In genomic region chr12:103475073-103475472, GRCh38 we compare ENCODE assay signal across 25 cellular contexts. TPM values are rescaled to one million over a fixed set of nuclear protein-coding genes. Genes with fewer than 3 reads are reported as not detected.
DNase-seq lines count a peak whose midpoint lies in the region; ATAC-seq, FAIRE-seq and TF ChIP-seq lines count a peak whose summit lies in the region.
"Had no signal": no experiment of that assay in that cellular context is flagged by ENCODE, and none has a peak within 500 bp of the region (broad histone marks: within the 10 kb centered on the region; RNA-seq: fewer than 3 reads in every experiment).

No MANE protein-coding gene starts in this region.

- H3K9ac ChIP-seq in endodermal cell (ENCODE audit: extremely low read depth, low read length, poor library complexity, severe bottlenecking), result no peak overlapping the region
- H3K9ac ChIP-seq in neural progenitor cell, result no peak overlapping the region
- H3K9ac ChIP-seq: BLaER1, GM23248 had no signal

- H3F3A ChIP-seq in neural progenitor cell (ENCODE audit: low read depth), result no peaks in the 10 kb centered on the region

- H3K79me2 ChIP-seq in neural progenitor cell (ENCODE audit: low read depth), result no peaks in the 10 kb centered on the region

- DNase-seq in GM19239 (ENCODE audit: insufficient read length, low spot score) (no peak), NCI-H146 (lab: John Stamatoyannopoulos, UW) (peak; percentile 79), endodermal cell (no peak), neural progenitor cell (ENCODE audit: low spot score) (no peak), D721Med (ENCODE audit: insufficient read length, low spot score) (no peak)
- no peak for DNase-seq in activated naive CD8-positive, alpha-beta T cell treated with anti-CD3 and anti-CD28 coated beads, Interleukin-2, amount 50 U/mL, for 24 hours
- DNase-seq: CD4-positive, CD25-positive, alpha-beta regulatory T cell; CD8-positive, alpha-beta memory T cell; DMS53; DMS79 treated with DMSO at 0.1 percent for 48 hours; GF-D8; GM23248; H9 had no signal

- H3K27me3 ChIP-seq in endodermal cell (ENCODE audit: control insufficient read depth, insufficient read depth, low read length, poor library complexity, severe bottlenecking), result no peaks in the 10 kb centered on the region
- no peaks in the 10 kb centered on the region for H3K27me3 ChIP-seq in neural progenitor cell
- H3K27me3 ChIP-seq: BLaER1 had no signal

- H3K27me3 Mint-ChIP-seq in endodermal cell (ENCODE audit: insufficient read depth) (peaks cover 2% of the 10 kb centered on the region), neural progenitor cell (ENCODE audit: insufficient read depth, low read depth) (peaks cover 8% of the 10 kb centered on the region)
- peaks cover 2% of the 10 kb centered on the region for H3K27me3 Mint-ChIP-seq in activated naive CD8-positive, alpha-beta T cell treated with anti-CD3 and anti-CD28 coated beads, Interleukin-2, amount 50 U/mL, for 24 hours
- H3K27me3 Mint-ChIP-seq: B cell; CD8-positive, alpha-beta memory T cell had no signal

- H3K9me3 ChIP-seq in endodermal cell (ENCODE audit: control insufficient read depth, low read length), result no peaks in the 10 kb centered on the region
- no peaks in the 10 kb centered on the region for H3K9me3 ChIP-seq in neural progenitor cell (ENCODE audit: low read depth)

- no peaks in the 10 kb centered on the region for H3K36me3 ChIP-seq in endodermal cell (ENCODE audit: control insufficient read depth, insufficient read depth, low read length)
- peaks cover under 1% of the 10 kb centered on the region for H3K36me3 ChIP-seq in neural progenitor cell
- H3K36me3 ChIP-seq: BLaER1 had no signal

- no peak for ATAC-seq in activated naive CD8-positive, alpha-beta T cell treated with anti-CD3 and anti-CD28 coated beads, Interleukin-2, amount 50 U/mL, for 24 hours
- ATAC-seq in GM21390 (IDR thresholded peaks at IDR 0.05; ENCODE audit: unreplicated experiment), result no peak
- ATAC-seq: HCT116 had no signal

- TF ChIP-seq CTCF in endodermal cell (conservative IDR thresholded peaks at IDR 0.05), result no peak
- no peak for TF ChIP-seq CTCF in neural progenitor cell (IDR thresholded peaks at IDR 0.05)
- TF ChIP-seq CTCF in D721Med (IDR thresholded peaks at IDR 0.05; ENCODE audit: insufficient read depth, missing control alignments), result no peak

- no peak overlapping the region for H2AFZ ChIP-seq in neural progenitor cell (replicated peaks)
- H2AFZ ChIP-seq: GM23248 had no signal

- H3K4me1 ChIP-seq in endodermal cell (ENCODE audit: control insufficient read depth, insufficient read depth, low read length), result no peaks in the 10 kb centered on the region
- peaks cover 10% of the 10 kb centered on the region for H3K4me1 ChIP-seq in neural progenitor cell
- H3K4me1 ChIP-seq: BLaER1 had no signal

- H3K27ac ChIP-seq in endodermal cell (ENCODE audit: low read depth, low read length) (peak overlapping the region; percentile 33), neural progenitor cell (no peak overlapping the region)
- H3K27ac ChIP-seq: BLaER1, C4-2B, GM23248 had no signal

- no peak overlapping the region for H3K4me2 ChIP-seq in neural progenitor cell
- H3K4me2 ChIP-seq: BLaER1 had no signal

- no peaks in the 10 kb centered on the region for H3K36me3 Mint-ChIP-seq in endodermal cell (ENCODE audit: low read depth)
- H3K36me3 Mint-ChIP-seq in neural progenitor cell, result peaks cover 2% of the 10 kb centered on the region
- no peaks in the 10 kb centered on the region for H3K36me3 Mint-ChIP-seq in activated naive CD8-positive, alpha-beta T cell treated with anti-CD3 and anti-CD28 coated beads, Interleukin-2, amount 50 U/mL, for 24 hours (ENCODE audit: low read depth)
- H3K36me3 Mint-ChIP-seq: CD4-positive, CD25-positive, alpha-beta regulatory T cell had no signal

- H3K9me3 Mint-ChIP-seq in endodermal cell, result peaks cover 16% of the 10 kb centered on the region
- H3K9me3 Mint-ChIP-seq in neural progenitor cell, result peaks cover 27% of the 10 kb centered on the region
- peaks cover 14% of the 10 kb centered on the region for H3K9me3 Mint-ChIP-seq in activated naive CD8-positive, alpha-beta T cell treated with anti-CD3 and anti-CD28 coated beads, Interleukin-2, amount 50 U/mL, for 24 hours

- H3K4me1 Mint-ChIP-seq in endodermal cell (no peaks in the 10 kb centered on the region), neural progenitor cell (peaks cover 23% of the 10 kb centered on the region)
- peaks cover 9% of the 10 kb centered on the region for H3K4me1 Mint-ChIP-seq in activated naive CD8-positive, alpha-beta T cell treated with anti-CD3 and anti-CD28 coated beads, Interleukin-2, amount 50 U/mL, for 24 hours

- FAIRE-seq in GM19239 (lab: Jason Lieb, UNC) (peak; percentile 8), D721Med (lab: Jason Lieb, UNC) (no peak)
- FAIRE-seq: GM12891, GM18507 had no signal

- H4K20me1 ChIP-seq in neural progenitor cell (ENCODE audit: low read depth), result no peaks in the 10 kb centered on the region
- H4K20me1 ChIP-seq: BLaER1 had no signal

- H3K4me3 ChIP-seq in endodermal cell (ENCODE audit: low read length), result no peak overlapping the region
- H3K4me3 ChIP-seq in neural progenitor cell, result no peak overlapping the region
- H3K4me3 ChIP-seq: BLaER1, GM23248 had no signal

- WGBS in endodermal cell (ENCODE audit: insufficient coverage in 1 of 2, insufficient read length in 1 of 2), 2 experiments, result 56 to 93% methylated on average over 2 of the region's 2 CpGs

- H3K27ac Mint-ChIP-seq in endodermal cell, result no peak overlapping the region
- peak overlapping the region; percentile 42 for H3K27ac Mint-ChIP-seq in neural progenitor cell
- H3K27ac Mint-ChIP-seq in activated naive CD8-positive, alpha-beta T cell treated with anti-CD3 and anti-CD28 coated beads, Interleukin-2, amount 50 U/mL, for 24 hours, result no peak overlapping the region
- H3K27ac Mint-ChIP-seq: B cell; CD8-positive, alpha-beta memory T cell; H9 had no signal

- H3K4me3 Mint-ChIP-seq in endodermal cell (no peak overlapping the region), neural progenitor cell (no peak overlapping the region)
- H3K4me3 Mint-ChIP-seq in activated naive CD8-positive, alpha-beta T cell treated with anti-CD3 and anti-CD28 coated beads, Interleukin-2, amount 50 U/mL, for 24 hours, result no peak overlapping the region
- H3K4me3 Mint-ChIP-seq: B cell; CD8-positive, alpha-beta memory T cell; H9 had no signal

RNA-seq across cellular contexts. Expression of gene C12orf42, which starts 20.7 kb away (rescaled TPM):
- not detected for total RNA-seq in endodermal cell
- not detected for polyA plus RNA-seq in endodermal cell (2013, experiment 1 of 2)
- polyA plus RNA-seq in endodermal cell (2013, experiment 2 of 2), result 0.29 TPM
- 0.56 and 1.1 TPM in 2 replicates for total RNA-seq in neural progenitor cell (ENCODE audit: low replicate concordance)
- total RNA-seq: A172, A673, Daoy, G401, GM23248, H4, H9 had no signal
- polyA plus RNA-seq: GM23248 had no signal
